Comparison of ENCODE assay signal across 28 cellular contexts in genomic region chr3:171356251-171356650, GRCh38.
DNase-seq lines count a peak whose midpoint lies in the region; ATAC-seq and TF ChIP-seq lines count a peak whose summit lies in the region.
"Had no signal": no experiment of that assay in that cellular context is flagged by ENCODE, and none has a peak within 500 bp of the region (broad histone marks: within the 10 kb centered on the region; RNA-seq: fewer than 3 reads in every experiment).

No MANE protein-coding gene starts in this region.

- H3K27ac ChIP-seq in HEK293 (ENCODE audit: extremely low read depth, low read depth, low read length), result no peak overlapping the region
- H3K27ac ChIP-seq in body of pancreas, result peak overlapping the region; percentile 16 to 67 (median 52)
- H3K27ac ChIP-seq: BLaER1, brain microvascular endothelial cell, coronary artery, SK-N-MC, tibial artery, WERI-Rb-1 had no signal

- H3K4me1 ChIP-seq in HEK293 (ENCODE audit: control insufficient read depth, insufficient read depth, low read length), result peaks cover 31% of the 10 kb centered on the region
- peaks cover 52% of the 10 kb centered on the region for H3K4me1 ChIP-seq in body of pancreas
- peaks cover 17% of the 10 kb centered on the region for H3K4me1 ChIP-seq in mucosa of descending colon (ENCODE audit: low read depth)
- H3K4me1 ChIP-seq: BLaER1 had no signal

- no peaks in the 10 kb centered on the region for H3K36me3 Mint-ChIP-seq in activated CD4-positive, alpha-beta memory T cell treated with anti-CD3 and anti-CD28 coated beads for 36 hours
- no peaks in the 10 kb centered on the region for H3K36me3 Mint-ChIP-seq in activated CD4-positive, alpha-beta memory T cell treated with anti-CD3 and anti-CD28 coated beads, Interleukin-2, amount 10 ng/mL, durations not matched to agents 7 days and 5 days (ENCODE audit: low read depth)

- H3K27me3 Mint-ChIP-seq in activated CD4-positive, alpha-beta memory T cell treated with anti-CD3 and anti-CD28 coated beads for 36 hours, result no peaks in the 10 kb centered on the region
- H3K27me3 Mint-ChIP-seq in activated CD4-positive, alpha-beta memory T cell treated with anti-CD3 and anti-CD28 coated beads, Interleukin-2, amount 10 ng/mL, durations not matched to agents 7 days and 5 days, result no peaks in the 10 kb centered on the region
- H3K27me3 Mint-ChIP-seq: activated CD8-positive, alpha-beta T cell treated with anti-CD3 and anti-CD28 coated beads for 36 hours; naive thymus-derived CD4-positive, alpha-beta T cell had no signal

- H3K9me3 ChIP-seq in HEK293 (ENCODE audit: control insufficient read depth, insufficient read depth, low read depth, low read length) (no peaks in the 10 kb centered on the region), body of pancreas (no peaks in the 10 kb centered on the region), mucosa of descending colon (no peaks in the 10 kb centered on the region)
- H3K9me3 ChIP-seq: BLaER1, tibial artery had no signal

- TF ChIP-seq CTCF in HEK293 (tag by site-specific recombination; IDR thresholded peaks at IDR 0.05) (no peak), body of pancreas (IDR thresholded peaks at IDR 0.05) (no peak), mucosa of descending colon (IDR thresholded peaks at IDR 0.05) (no peak)

- WGBS in body of pancreas, 2 donors, result 35 to 38% methylated on average over 3 of the region's 3 CpGs

- no peaks in the 10 kb centered on the region for H3K9me3 Mint-ChIP-seq in activated CD4-positive, alpha-beta memory T cell treated with anti-CD3 and anti-CD28 coated beads for 36 hours
- H3K9me3 Mint-ChIP-seq in activated CD4-positive, alpha-beta memory T cell treated with anti-CD3 and anti-CD28 coated beads, Interleukin-2, amount 10 ng/mL, durations not matched to agents 7 days and 5 days, result no peaks in the 10 kb centered on the region
- H3K9me3 Mint-ChIP-seq: activated CD8-positive, alpha-beta T cell treated with anti-CD3 and anti-CD28 coated beads for 36 hours; endodermal cell; naive thymus-derived CD4-positive, alpha-beta T cell; T-helper 2 cell treated with Interferon-gamma antibody and Interleukin-4, amounts not matched to agents 5 μg/mL and 100 μg/mL, for 36 hours had no signal

- no peak for DNase-seq in activated CD4-positive, alpha-beta memory T cell treated with anti-CD3 and anti-CD28 coated beads for 36 hours
- no peak for DNase-seq in activated CD4-positive, alpha-beta memory T cell treated with anti-CD3 and anti-CD28 coated beads, Interleukin-2, amount 10 ng/mL, durations not matched to agents 7 days and 5 days
- DNase-seq in body of pancreas (no peak), mucosa of descending colon (no peak), NCI-H2227 treated with DMSO at 0.1 percent for 48 hours (lab: John Stamatoyannopoulos, UW) (no peak)
- DNase-seq: activated CD8-positive, alpha-beta T cell treated with anti-CD3 and anti-CD28 coated beads for 36 hours; brain microvascular endothelial cell; EL; endodermal cell; GOT3; head of caudate nucleus; left colon; naive thymus-derived CD4-positive, alpha-beta T cell; NCI-H146; occipital lobe; retina; RPMI8226; stimulated activated CD4-positive, alpha-beta T cell treated with anti-CD3 and anti-CD28 coated beads, Interleukin-2, amount 100 ng/mL, for 48 hours; stimulated activated naive CD4-positive, alpha-beta T cell; tibial artery; WERI-Rb-1 had no signal

- peak overlapping the region; percentile 11 for H3K27ac Mint-ChIP-seq in activated CD4-positive, alpha-beta memory T cell treated with anti-CD3 and anti-CD28 coated beads for 36 hours
- H3K27ac Mint-ChIP-seq in activated CD4-positive, alpha-beta memory T cell treated with anti-CD3 and anti-CD28 coated beads, Interleukin-2, amount 10 ng/mL, durations not matched to agents 7 days and 5 days, result no peak overlapping the region
- H3K27ac Mint-ChIP-seq: endodermal cell; T-helper 2 cell treated with Interferon-gamma antibody and Interleukin-4, amounts not matched to agents 5 μg/mL and 100 μg/mL, for 36 hours had no signal

- H3K4me3 ChIP-seq in HEK293 (ENCODE audit: low read depth, low read length) (no peak overlapping the region), body of pancreas (no peak overlapping the region), mucosa of descending colon (no peak overlapping the region)
- H3K4me3 ChIP-seq: BLaER1, coronary artery, SK-N-MC, tibial artery had no signal

- no peak for TF ChIP-seq POLR2A in body of pancreas (IDR thresholded peaks at IDR 0.05)

- H3K36me3 ChIP-seq in HEK293 (ENCODE audit: control insufficient read depth in 2 of 2, insufficient read depth in 1 of 2, low read length in 2 of 2) (no peaks in the 10 kb centered on the region), body of pancreas (replicated peaks in 1 of 2; ENCODE audit: insufficient read depth in 1 of 2, low read depth in 2 of 2) (no peaks in the 10 kb centered on the region), mucosa of descending colon (ENCODE audit: low read depth) (no peaks in the 10 kb centered on the region)
- H3K36me3 ChIP-seq: BLaER1, brain microvascular endothelial cell, tibial artery, WERI-Rb-1 had no signal

- no peaks in the 10 kb centered on the region for H3K27me3 ChIP-seq in body of pancreas
- H3K27me3 ChIP-seq: BLaER1, brain microvascular endothelial cell, tibial artery had no signal

- no peak overlapping the region for H3K4me3 Mint-ChIP-seq in activated CD4-positive, alpha-beta memory T cell treated with anti-CD3 and anti-CD28 coated beads for 36 hours
- H3K4me3 Mint-ChIP-seq in activated CD4-positive, alpha-beta memory T cell treated with anti-CD3 and anti-CD28 coated beads, Interleukin-2, amount 10 ng/mL, durations not matched to agents 7 days and 5 days, result no peak overlapping the region
- H3K4me3 Mint-ChIP-seq: activated CD8-positive, alpha-beta T cell treated with anti-CD3 and anti-CD28 coated beads for 36 hours; endodermal cell; T-helper 2 cell treated with Interferon-gamma antibody and Interleukin-4, amounts not matched to agents 5 μg/mL and 100 μg/mL, for 36 hours had no signal

- ATAC-seq in body of pancreas (peak; percentile 88), mucosa of descending colon (peak; percentile 35), HG03097 (IDR thresholded peaks at IDR 0.05; ENCODE audit: low FRiP score, unreplicated experiment) (no peak), GM19463 (IDR thresholded peaks at IDR 0.05; ENCODE audit: unreplicated experiment) (no peak)
- ATAC-seq: activated CD8-positive, alpha-beta T cell treated with anti-CD3 and anti-CD28 coated beads for 36 hours; left colon; naive thymus-derived CD4-positive, alpha-beta T cell had no signal

- intact Hi-C loops in activated CD4-positive, alpha-beta memory T cell treated with anti-CD3 and anti-CD28 coated beads for 36 hours (cut with micrococcal nuclease), result no loop called here
- intact Hi-C loops in body of pancreas (cut with DNase I), result no loop called here
- intact Hi-C loops in mucosa of descending colon (cut with DNase I, micrococcal nuclease), result no loop called here

- POLR2A ChIA-PET in activated CD4-positive, alpha-beta memory T cell treated with anti-CD3 and anti-CD28 coated beads for 36 hours (lab: Charles Lee), result no interaction called here
- POLR2A ChIA-PET in activated CD4-positive, alpha-beta memory T cell treated with anti-CD3 and anti-CD28 coated beads, Interleukin-2, amount 10 ng/mL, durations not matched to agents 7 days and 5 days (lab: Charles Lee), result no interaction called here
- POLR2A ChIA-PET in HEK293 (lab: Yijun Ruan, JAX), result no interaction called here

- CTCF ChIA-PET in activated CD4-positive, alpha-beta memory T cell treated with anti-CD3 and anti-CD28 coated beads for 36 hours (lab: Charles Lee), result no interaction called here
- CTCF ChIA-PET in activated CD4-positive, alpha-beta memory T cell treated with anti-CD3 and anti-CD28 coated beads, Interleukin-2, amount 10 ng/mL, durations not matched to agents 7 days and 5 days (lab: Charles Lee), result no interaction called here
- CTCF ChIA-PET in HEK293 (lab: Yijun Ruan, JAX), result interaction anchor here (1.1 kb wide), 1 partner anchor 23 kb away, joined by 3 read pairs; no protein-coding TSS in a partner anchor

- peaks cover 73% of the 10 kb centered on the region for H3K4me1 Mint-ChIP-seq in activated CD4-positive, alpha-beta memory T cell treated with anti-CD3 and anti-CD28 coated beads for 36 hours (ENCODE audit: low read depth)
- H3K4me1 Mint-ChIP-seq in activated CD4-positive, alpha-beta memory T cell treated with anti-CD3 and anti-CD28 coated beads, Interleukin-2, amount 10 ng/mL, durations not matched to agents 7 days and 5 days, result peaks cover 13% of the 10 kb centered on the region

TF ChIP-seq in HEK293, 187 proteins besides CTCF, POLR2A, EP300 and RAD21 (continues in another document):
- TF ChIP-seq ZNF114 (tag by site-specific recombination; IDR thresholded peaks at IDR 0.05) (no peak), ZNF23 (tag by site-specific recombination; IDR thresholded peaks at IDR 0.05; ENCODE audit: borderline replicate concordance) (no peak), PRDM6 (tag by site-specific recombination; IDR thresholded peaks at IDR 0.05) (peak; percentile 62; the same call in 1 of the 2 replicates), ZXDB (tag by site-specific recombination; IDR thresholded peaks at IDR 0.05) (no peak), ZBTB44 (tag by site-specific recombination; IDR thresholded peaks at IDR 0.05) (no peak), FEZF1 (tag by site-specific recombination; IDR thresholded peaks at IDR 0.05) (0 out of 2 replicates have a peak, but pooled peaks have one; percentile 22)

Comparison
In these comparisons a context has a peak if more than half of its experiments do, and no peak if none do; other contexts are left out.
1. ATAC-seq: peak in body of pancreas (single experiment) and mucosa of descending colon (single experiment); none in HG03097 (single experiment) and GM19463 (single experiment).